Comparison of ENCODE assay signal across 1 cellular context in genomic region chr19:18432275-18433038, GRCh38.
TF ChIP-seq lines count a peak whose summit lies in the region.

No MANE protein-coding gene starts in this region.

TF ChIP-seq in H1, 55 proteins besides CTCF, POLR2A, EP300 and RAD21:
- TF ChIP-seq EZH2 (IDR thresholded peaks at IDR 0.05; ENCODE audit: low read depth, low read length, severe bottlenecking), result no peak
- TF ChIP-seq MAFK (IDR thresholded peaks at IDR 0.05; ENCODE audit: low read depth, low read length), result no peak
- TF ChIP-seq NANOG (IDR thresholded peaks at IDR 0.05; ENCODE audit: insufficient read depth, low read depth, low read length, poor library complexity, severe bottlenecking), result no peak
- TF ChIP-seq RXRA (IDR thresholded peaks at IDR 0.05; ENCODE audit: insufficient read depth, low read depth, low read length), result no peak
- TF ChIP-seq SUZ12 (IDR thresholded peaks at IDR 0.05; ENCODE audit: low read length), result no peak
- TF ChIP-seq SP1 (IDR thresholded peaks at IDR 0.05; ENCODE audit: low read depth, low read length), result no peak
- no peak for TF ChIP-seq GABPA (IDR thresholded peaks at IDR 0.05; ENCODE audit: borderline replicate concordance, insufficient read depth, low read length)
- no peak for TF ChIP-seq GTF2F1 (IDR thresholded peaks at IDR 0.05; ENCODE audit: borderline replicate concordance, low read depth, low read length)
- no peak for TF ChIP-seq CHD1 (IDR thresholded peaks at IDR 0.05; ENCODE audit: low read depth, low read length)
- TF ChIP-seq POLR2AphosphoS5 (IDR thresholded peaks at IDR 0.05; ENCODE audit: low read depth, low read length), result no peak
- TF ChIP-seq CHD7 (IDR thresholded peaks at IDR 0.05; ENCODE audit: insufficient replicate concordance, low read length), result no peak
- TF ChIP-seq ASH2L (IDR thresholded peaks at IDR 0.05; ENCODE audit: low read length), result no peak
- TF ChIP-seq CTBP2 (IDR thresholded peaks at IDR 0.05; ENCODE audit: borderline replicate concordance, insufficient read depth, insufficient read length, low read length), result no peak
- TF ChIP-seq YY1 (IDR thresholded peaks at IDR 0.05; ENCODE audit: low read depth, low read length), result no peak
- no peak for TF ChIP-seq JUND (IDR thresholded peaks at IDR 0.05; ENCODE audit: low read length)
- TF ChIP-seq, protein P1, sequence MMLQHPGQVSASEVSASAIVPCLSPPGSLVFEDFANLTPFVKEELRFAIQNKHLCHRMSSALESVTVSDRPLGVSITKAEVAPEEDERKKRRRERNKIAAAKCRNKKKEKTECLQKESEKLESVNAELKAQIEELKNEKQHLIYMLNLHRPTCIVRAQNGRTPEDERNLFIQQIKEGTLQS (IDR thresholded peaks at IDR 0.05; ENCODE audit: insufficient read depth, low read depth, low read length), result no peak
- TF ChIP-seq CHD2 (IDR thresholded peaks at IDR 0.05; ENCODE audit: low read length), result no peak
- TF ChIP-seq RFX5 (IDR thresholded peaks at IDR 0.05; ENCODE audit: borderline replicate concordance, low read depth, low read length), result no peak
- TF ChIP-seq ZNF274 (IDR thresholded peaks at IDR 0.05; ENCODE audit: borderline replicate concordance, extremely low read depth, low read length), result no peak
